In the genomic region with DNA sequence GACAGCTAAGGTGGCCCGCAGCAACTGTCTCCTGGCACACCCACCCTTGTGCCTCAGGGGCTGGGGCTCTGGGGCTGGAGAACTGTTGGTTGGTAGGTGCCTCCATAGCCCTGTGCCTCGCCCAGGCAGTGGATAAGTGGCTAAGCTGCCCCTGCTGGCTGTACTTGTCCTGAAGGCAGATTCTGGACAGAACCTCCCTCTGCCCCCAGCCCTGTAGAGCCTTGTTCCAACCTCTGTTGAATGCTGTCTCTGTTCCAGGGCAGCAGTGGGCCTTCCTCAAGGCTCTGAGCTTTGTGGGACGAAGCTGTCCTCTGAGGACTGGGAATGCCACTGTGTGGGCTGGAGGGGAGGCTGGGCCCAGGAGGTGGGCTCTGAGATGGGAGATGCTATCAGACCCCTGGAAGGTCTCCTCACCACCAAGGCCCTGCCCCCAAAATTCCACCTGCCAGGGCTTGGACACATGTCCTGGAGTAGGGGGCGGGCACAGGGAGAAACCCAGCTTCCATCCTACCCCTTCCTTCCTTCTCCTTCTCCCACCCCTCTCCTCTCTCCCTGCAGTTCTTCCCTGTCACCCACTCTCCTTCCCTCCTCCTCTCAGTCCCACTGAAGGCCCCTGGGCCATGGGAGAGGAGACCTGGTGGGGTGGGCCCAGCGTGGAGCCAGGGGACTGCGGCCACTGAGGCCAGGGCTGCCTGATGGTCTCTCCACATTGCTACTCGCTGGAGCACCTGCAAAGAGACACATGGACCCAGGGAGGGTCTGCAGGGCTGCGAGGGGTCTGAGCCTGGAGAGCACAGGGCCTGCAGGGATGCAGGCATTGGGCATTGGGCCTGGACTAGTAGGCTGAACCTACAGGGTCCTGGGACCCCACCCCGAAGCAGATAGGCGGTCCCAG, we compare ENCODE assay signal across 9 cellular contexts. TPM values are rescaled to one million over a fixed set of nuclear protein-coding genes. Genes with fewer than 3 reads are reported as not detected.
DNase-seq lines count a peak whose midpoint lies in the region; ATAC-seq lines count a peak whose summit lies in the region.
"Had no signal": no experiment of that assay in that cellular context is flagged by ENCODE, and none has a peak within 500 bp of the region (broad histone marks: within the 10 kb centered on the region; RNA-seq: fewer than 3 reads in every experiment).

No MANE protein-coding gene starts in this region.

- no peak overlapping the region for H4K91ac ChIP-seq in mesenchymal stem cell (ENCODE audit: low read length)

- no peak overlapping the region for H3K4ac ChIP-seq in mesenchymal stem cell (ENCODE audit: low read depth in 1 of 2, low read length in 2 of 2)

- H2BK12ac ChIP-seq in mesenchymal stem cell (ENCODE audit: low read length in 2 of 2) = no peak overlapping the region

- DNase-seq in activated naive CD4-positive, alpha-beta T cell treated with anti-CD3 and anti-CD28 coated beads, Interleukin-2, amount 50 U/mL, for 72 hours (ENCODE audit: low spot score in 2 of 2) = no peak
- no peak for DNase-seq in activated naive CD4-positive, alpha-beta T cell treated with anti-CD3 and anti-CD28 coated beads, Interleukin-2, amount 50 U/mL, for 16 hours
- DNase-seq in activated T-helper 1 cell treated with anti-CD3 and anti-CD28 coated beads, Interleukin-12 subunit alpha, Interleukin-12 subunit beta, Interleukin-2, Interleukin-4 antibody, amounts not matched to agents 30 ng/mL and 10 ng/mL and 1 ng/mL, durations not matched to agents 14 hours and 24 hours and 36 hours (ENCODE audit: low spot score) = no peak
- DNase-seq in mesenchymal stem cell (no peak), HPDE6-E6E7 (ENCODE audit: extremely low spot score) (no peak), NCI-H226 (no peak), NCI-H1436 (lab: John Stamatoyannopoulos, UW) (no peak)

- H2BK15ac ChIP-seq in mesenchymal stem cell (ENCODE audit: low read depth, poor library complexity, severe bottlenecking) = no peak overlapping the region

- H3K9me3 ChIP-seq in mesenchymal stem cell (ENCODE audit: control insufficient read depth, low read length) = no peaks in the 10 kb centered on the region

- no peaks in the 10 kb centered on the region for H3K79me1 ChIP-seq in mesenchymal stem cell (replicated peaks; ENCODE audit: low read length, poor library complexity, severe bottlenecking)

- H4K8ac ChIP-seq in mesenchymal stem cell (ENCODE audit: low read length) = no peak overlapping the region

- peaks cover 4% of the 10 kb centered on the region for H3K4me1 ChIP-seq in mesenchymal stem cell (ENCODE audit: control insufficient read depth, insufficient read depth, low read depth, low read length)

- peak overlapping the region; percentile 75 for H3K9ac ChIP-seq in mesenchymal stem cell (ENCODE audit: low read length)

- no peak overlapping the region for H2BK5ac ChIP-seq in mesenchymal stem cell (ENCODE audit: low read depth, low read length, poor library complexity, severe bottlenecking)

- H2BK120ac ChIP-seq in mesenchymal stem cell (ENCODE audit: low read depth, low read length) = no peak overlapping the region

- peaks cover 6% of the 10 kb centered on the region for H3K27me3 Mint-ChIP-seq in activated T-helper 1 cell treated with anti-CD3 and anti-CD28 coated beads, Interleukin-12 subunit alpha, Interleukin-12 subunit beta, Interleukin-2, Interleukin-4 antibody, amounts not matched to agents 30 ng/mL and 10 ng/mL and 1 ng/mL, durations not matched to agents 14 hours and 24 hours and 36 hours (ENCODE audit: insufficient read depth)

- peaks cover 10 to 27% of the 10 kb centered on the region in 2 donors for H3K36me3 Mint-ChIP-seq in activated naive CD4-positive, alpha-beta T cell treated with anti-CD3 and anti-CD28 coated beads, Interleukin-2, amount 50 U/mL, for 72 hours
- peaks cover 10% of the 10 kb centered on the region for H3K36me3 Mint-ChIP-seq in activated T-helper 1 cell treated with anti-CD3 and anti-CD28 coated beads, Interleukin-12 subunit alpha, Interleukin-12 subunit beta, Interleukin-2, Interleukin-4 antibody, amounts not matched to agents 30 ng/mL and 10 ng/mL and 1 ng/mL, durations not matched to agents 14 hours and 24 hours and 36 hours (ENCODE audit: low read depth)

- peak overlapping the region in 1 of 2 experiments; percentile 66 for H3K4me3 ChIP-seq in mesenchymal stem cell (ENCODE audit: insufficient read depth in 1 of 2, low read depth in 1 of 2, low read length in 2 of 2)

- intact Hi-C loops in activated T-helper 1 cell treated with anti-CD3 and anti-CD28 coated beads, Interleukin-12 subunit alpha, Interleukin-12 subunit beta, Interleukin-2, Interleukin-4 antibody, amounts not matched to agents 30 ng/mL and 10 ng/mL and 1 ng/mL, durations not matched to agents 14 hours and 24 hours and 36 hours (cut with micrococcal nuclease) = loop anchor here (5.0 kb wide), 4 partner anchors 58 to 173 kb away; a partner anchor contains a TSS

- H3K23ac ChIP-seq in mesenchymal stem cell (ENCODE audit: low read length in 2 of 2) = no peak overlapping the region

- no peak overlapping the region for H3K14ac ChIP-seq in mesenchymal stem cell (ENCODE audit: low read length in 2 of 2)

- 85% methylated on average over 10 of the region's 10 CpGs for WGBS in mesenchymal stem cell

- H3K27ac Mint-ChIP-seq in activated naive CD4-positive, alpha-beta T cell treated with anti-CD3 and anti-CD28 coated beads, Interleukin-2, amount 50 U/mL, for 72 hours = peak overlapping the region; percentile 5 to 94
- peak overlapping the region; percentile 99 for H3K27ac Mint-ChIP-seq in activated T-helper 1 cell treated with anti-CD3 and anti-CD28 coated beads, Interleukin-12 subunit alpha, Interleukin-12 subunit beta, Interleukin-2, Interleukin-4 antibody, amounts not matched to agents 30 ng/mL and 10 ng/mL and 1 ng/mL, durations not matched to agents 14 hours and 24 hours and 36 hours

- H3K18ac ChIP-seq in mesenchymal stem cell (ENCODE audit: low read depth in 1 of 2, low read length in 2 of 2) = no peak overlapping the region

- H2AK5ac ChIP-seq in mesenchymal stem cell (ENCODE audit: low read length, severe bottlenecking) = no peak overlapping the region

- no peaks in the 10 kb centered on the region for H3K36me3 ChIP-seq in mesenchymal stem cell (ENCODE audit: control insufficient read depth in 1 of 2, insufficient read depth in 2 of 2, low read depth in 1 of 2, low read length in 2 of 2)

- H3K27me3 ChIP-seq in mesenchymal stem cell (ENCODE audit: control insufficient read depth in 1 of 2, insufficient read depth in 1 of 2, low read length in 2 of 2) = peaks cover 13 to 60% of the 10 kb centered on the region in 2 experiments

- peaks cover 65% of the 10 kb centered on the region for H3K4me1 Mint-ChIP-seq in activated T-helper 1 cell treated with anti-CD3 and anti-CD28 coated beads, Interleukin-12 subunit alpha, Interleukin-12 subunit beta, Interleukin-2, Interleukin-4 antibody, amounts not matched to agents 30 ng/mL and 10 ng/mL and 1 ng/mL, durations not matched to agents 14 hours and 24 hours and 36 hours (ENCODE audit: low read depth)

- H3K4me3 Mint-ChIP-seq in activated T-helper 1 cell treated with anti-CD3 and anti-CD28 coated beads, Interleukin-12 subunit alpha, Interleukin-12 subunit beta, Interleukin-2, Interleukin-4 antibody, amounts not matched to agents 30 ng/mL and 10 ng/mL and 1 ng/mL, durations not matched to agents 14 hours and 24 hours and 36 hours = no peak overlapping the region

- H2AFZ ChIP-seq in mesenchymal stem cell (ENCODE audit: low read depth, low read length) = no peak overlapping the region

- H3K4me2 ChIP-seq in mesenchymal stem cell (ENCODE audit: low read length, poor library complexity, severe bottlenecking) = no peak overlapping the region

- H3K9me3 Mint-ChIP-seq in activated naive CD4-positive, alpha-beta T cell treated with anti-CD3 and anti-CD28 coated beads, Interleukin-2, amount 50 U/mL, for 72 hours = peaks cover 11 to 26% of the 10 kb centered on the region in 2 donors
- peaks cover 11% of the 10 kb centered on the region for H3K9me3 Mint-ChIP-seq in activated T-helper 1 cell treated with anti-CD3 and anti-CD28 coated beads, Interleukin-12 subunit alpha, Interleukin-12 subunit beta, Interleukin-2, Interleukin-4 antibody, amounts not matched to agents 30 ng/mL and 10 ng/mL and 1 ng/mL, durations not matched to agents 14 hours and 24 hours and 36 hours

- no peak overlapping the region for H3K27ac ChIP-seq in mesenchymal stem cell (ENCODE audit: low read length, poor library complexity, severe bottlenecking)

- peak; percentile 23 to 55 for ATAC-seq in activated naive CD4-positive, alpha-beta T cell treated with anti-CD3 and anti-CD28 coated beads, Interleukin-2, amount 50 U/mL, for 72 hours
- no peak for ATAC-seq in GM18909 (IDR thresholded peaks at IDR 0.05; ENCODE audit: poor library complexity, unreplicated experiment)

RNA-seq across cellular contexts. Expression of a gene that starts 1.7 kb away (rescaled TPM):
- 10 to 100 TPM; 22.5 to 25.4 TPM for total RNA-seq in activated naive CD4-positive, alpha-beta T cell treated with anti-CD3 and anti-CD28 coated beads, Interleukin-2, amount 50 U/mL, for 72 hours
- 67.8 and 69.1 TPM in 2 replicates for total RNA-seq in activated T-helper 1 cell treated with anti-CD3 and anti-CD28 coated beads, Interleukin-12 subunit alpha, Interleukin-12 subunit beta, Interleukin-2, Interleukin-4 antibody, amounts not matched to agents 30 ng/mL and 10 ng/mL and 1 ng/mL, durations not matched to agents 14 hours and 24 hours and 36 hours
- not detected for polyA plus RNA-seq in mesenchymal stem cell (2013, experiment 1 of 2)
- not detected for polyA plus RNA-seq in mesenchymal stem cell (2013, experiment 2 of 2)

RNA-seq across cellular contexts. Expression of a gene that starts 9.1 kb away (rescaled TPM):
- total RNA-seq in activated naive CD4-positive, alpha-beta T cell treated with anti-CD3 and anti-CD28 coated beads, Interleukin-2, amount 50 U/mL, for 72 hours = under 1 TPM in 1 of 2 donors, not detected in 1; 0.09 TPM
- not detected in 2 replicates for total RNA-seq in activated T-helper 1 cell treated with anti-CD3 and anti-CD28 coated beads, Interleukin-12 subunit alpha, Interleukin-12 subunit beta, Interleukin-2, Interleukin-4 antibody, amounts not matched to agents 30 ng/mL and 10 ng/mL and 1 ng/mL, durations not matched to agents 14 hours and 24 hours and 36 hours
- not detected for polyA plus RNA-seq in mesenchymal stem cell (2013, experiment 1 of 2)
- not detected for polyA plus RNA-seq in mesenchymal stem cell (2013, experiment 2 of 2)

RNA-seq across cellular contexts. Expression of a gene that starts 51.4 kb away (rescaled TPM):
- total RNA-seq in activated naive CD4-positive, alpha-beta T cell treated with anti-CD3 and anti-CD28 coated beads, Interleukin-2, amount 50 U/mL, for 72 hours = 1 to 10 TPM; 1.1 to 1.2 TPM
- total RNA-seq in activated T-helper 1 cell treated with anti-CD3 and anti-CD28 coated beads, Interleukin-12 subunit alpha, Interleukin-12 subunit beta, Interleukin-2, Interleukin-4 antibody, amounts not matched to agents 30 ng/mL and 10 ng/mL and 1 ng/mL, durations not matched to agents 14 hours and 24 hours and 36 hours = 0.61 and 0.80 TPM in 2 replicates
- polyA plus RNA-seq in mesenchymal stem cell (2013, experiment 1 of 2) = not detected
- 0.11 TPM for polyA plus RNA-seq in mesenchymal stem cell (2013, experiment 2 of 2)
- total RNA-seq: activated CD8-positive, alpha-beta memory T cell treated with anti-CD3 and anti-CD28 coated beads for 36 hours had no signal
